In genomic region chr5:176658007-176658599, GRCh38 we compare ENCODE assay signal across 8 cellular contexts. TPM values are rescaled to one million over a fixed set of nuclear protein-coding genes. Genes with fewer than 3 reads are reported as not detected.
A peak's percentile ranks its signal among the peaks of the same experiment; 100 is the strongest.
DNase-seq lines count a peak whose midpoint lies in the region; TF ChIP-seq lines count a peak whose summit lies in the region.

No MANE protein-coding gene starts in this region.

- H3K23ac ChIP-seq in neuronal stem cell (ENCODE audit: low read depth, low read length, poor library complexity) = no peak overlapping the region

- H3K9me3 ChIP-seq in neuronal stem cell (replicated peaks in 1 of 2; ENCODE audit: control insufficient read depth in 2 of 2, insufficient read depth in 1 of 2, low read depth in 1 of 2, low read length in 2 of 2) (no peaks in the 10 kb centered on the region), tibial artery (no peaks in the 10 kb centered on the region)

- no peak overlapping the region for H3K4ac ChIP-seq in neuronal stem cell (ENCODE audit: low read length)

- no peak overlapping the region for H3K18ac ChIP-seq in neuronal stem cell (ENCODE audit: low read length)

- peak; percentile 94 for TF ChIP-seq CTCF in GM13977 (IDR thresholded peaks at IDR 0.05; ENCODE audit: extremely low read depth, insufficient read depth, missing control alignments)
- TF ChIP-seq CTCF in tibial artery (IDR thresholded peaks at IDR 0.05) = peak; percentile 58 to 72

- H3K36me3 ChIP-seq in neuronal stem cell (replicated peaks in 1 of 2; ENCODE audit: control insufficient read depth in 2 of 2, insufficient read depth in 2 of 2, low read length in 2 of 2) (peaks cover 8 to 20% of the 10 kb centered on the region in 2 donors), tibial artery (peaks cover 12 to 50% (median 27%) of the 10 kb centered on the region in 3 donors)

- H3K27ac ChIP-seq in neuronal stem cell (replicated peaks; ENCODE audit: low read length) (no peak overlapping the region), tibial artery (no peak overlapping the region)

- H2AK5ac ChIP-seq in neuronal stem cell (ENCODE audit: low read depth, low read length) = no peak overlapping the region

- DNase-seq in ACHN (peak; percentile 71), GM13977 (ENCODE audit: low spot score) (peak; percentile 80), HT-29 (ENCODE audit: low spot score) (peak; percentile 77), RKO (ENCODE audit: low spot score) (peak; percentile 79), fibroblast of peridontal ligament (ENCODE audit: extremely low read depth) (peak; percentile 79), neuronal stem cell (ENCODE audit: low spot score) (peak; percentile 48), tibial artery (peak; percentile 74 to 82)
- peak; percentile 39 to 43 for DNase-seq in activated T-helper 1 cell treated with anti-CD3 and anti-CD28 coated beads, Interleukin-2, amount 50 U/mL, for 16 hours (ENCODE audit: low read depth in 1 of 2, low spot score in 1 of 2)

- peaks cover 0 to 2% of the 10 kb centered on the region in 2 donors for H3K4me1 ChIP-seq in neuronal stem cell (ENCODE audit: control insufficient read depth in 2 of 2, insufficient read depth in 1 of 2, low read depth in 1 of 2, low read length in 2 of 2)
- peaks cover 0 to 7% (median 2%) of the 10 kb centered on the region in 4 donors for H3K4me1 ChIP-seq in tibial artery

- no peak overlapping the region for H2BK5ac ChIP-seq in neuronal stem cell (ENCODE audit: low read length)

- H3K27me3 ChIP-seq in neuronal stem cell (ENCODE audit: control insufficient read depth in 3 of 3, insufficient read depth in 3 of 3, low read depth in 1 of 3, low read length in 3 of 3) (peaks cover 0 to 5% (median 0%) of the 10 kb centered on the region in 3 experiments), tibial artery (peaks cover 0 to 18% of the 10 kb centered on the region in 2 donors)

- peaks cover 2% of the 10 kb centered on the region for H3K79me1 ChIP-seq in neuronal stem cell (ENCODE audit: low read depth, low read length)

- no CpG with 5 or more reads among the region's 14 CpGs for WGBS in neuronal stem cell (ENCODE audit: extremely low coverage in 2 of 2, insufficient read length in 2 of 2, insufficient replicate concordance in 1 of 2), 2 donors

- no peak overlapping the region for H3K9ac ChIP-seq in neuronal stem cell (ENCODE audit: low read depth, low read length, poor library complexity)

- no peak overlapping the region for H2AFZ ChIP-seq in neuronal stem cell (ENCODE audit: low read length)

- H4K91ac ChIP-seq in neuronal stem cell (ENCODE audit: low read depth, low read length, poor library complexity) = no peak overlapping the region

- H3K14ac ChIP-seq in neuronal stem cell (ENCODE audit: low read length) = no peak overlapping the region

- no peak overlapping the region for H2BK120ac ChIP-seq in neuronal stem cell (ENCODE audit: low read depth, low read length)

- H4K8ac ChIP-seq in neuronal stem cell (ENCODE audit: low read depth, low read length) = no peak overlapping the region

- H3K4me2 ChIP-seq in neuronal stem cell (ENCODE audit: insufficient read depth, low read length, poor library complexity, severe bottlenecking) = no peak overlapping the region

- H2BK12ac ChIP-seq in neuronal stem cell (ENCODE audit: low read length) = no peak overlapping the region

- H2BK15ac ChIP-seq in neuronal stem cell (ENCODE audit: low read length) = no peak overlapping the region

- intact Hi-C loops in tibial artery (cut with DNase I; ENCODE audit: low total_unique reads) = no loop called here

- H3K4me3 ChIP-seq in neuronal stem cell (ENCODE audit: low read length in 2 of 2) (no peak overlapping the region), tibial artery (no peak overlapping the region)

- in situ Hi-C loops in ACHN (cut with HindIII; ENCODE audit: low pct_ligation_motif_present, low pct_unique_long_range_greater_than_20kb, low sequenced_read_pairs) (no loop called here), GM13977 (cut with MboI; ENCODE audit: low pct_unique_long_range_greater_than_20kb, low sequenced_read_pairs, unreplicated experiment) (loop anchor here (25.0 kb wide), 1 partner anchor 454 kb away; no protein-coding TSS in a partner anchor)

RNA-seq across cellular contexts. Expression of gene TSPAN17, which starts 10.8 kb away (rescaled TPM):
- 25.6 and 34.2 TPM in 2 replicates for total RNA-seq in HT-29 (2014; rRNA removed; shearing (Covaris generic))
- polyA plus RNA-seq in neuronal stem cell (2013, experiment 1 of 2) = 24.8 TPM
- 23.4 TPM for polyA plus RNA-seq in neuronal stem cell (2013, experiment 2 of 2)

RNA-seq across cellular contexts. Expression of gene EIF4E1B, which starts 27.6 kb away (rescaled TPM):
- total RNA-seq in HT-29 (2014; rRNA removed; shearing (Covaris generic)) = not detected in 2 replicates
- 0.01 TPM for polyA plus RNA-seq in neuronal stem cell (2013, experiment 1 of 2)
- 0.03 TPM for polyA plus RNA-seq in neuronal stem cell (2013, experiment 2 of 2)

RNA-seq across cellular contexts. Expression of gene SNCB, which starts 27.8 kb away (rescaled TPM):
- total RNA-seq in HT-29 (2014; rRNA removed; shearing (Covaris generic)) = not detected in 2 replicates
- 0.26 TPM for polyA plus RNA-seq in neuronal stem cell (2013, experiment 1 of 2)
- polyA plus RNA-seq in neuronal stem cell (2013, experiment 2 of 2) = 0.39 TPM

RNA-seq across cellular contexts. Expression of gene GPRIN1, which starts 48.1 kb away (rescaled TPM):
- 4.3 and 5.6 TPM in 2 replicates for total RNA-seq in HT-29 (2014; rRNA removed; shearing (Covaris generic))
- polyA plus RNA-seq in neuronal stem cell (2013, experiment 1 of 2) = 2.5 TPM
- polyA plus RNA-seq in neuronal stem cell (2013, experiment 2 of 2) = 2.3 TPM
